In genomic region chr11:3853935-3854659, GRCh38 we compare ENCODE assay signal across 8 cellular contexts. TPM values are rescaled to one million over a fixed set of nuclear protein-coding genes. Genes with fewer than 3 reads are reported as not detected.
DNase-seq lines count a peak whose midpoint lies in the region; ATAC-seq and TF ChIP-seq lines count a peak whose summit lies in the region.

No MANE protein-coding gene starts in this region.

- CTCF ChIA-PET in CD4-positive, alpha-beta T cell (lab: Charles Lee) = interaction anchor here (0.6 to 8.5 kb wide), 47 partner anchors 13 to 241 kb away, joined by 3 to 216 read pairs (median 6); partner anchors contain the start of genes NUP98, PGAP2, RHOG and RRM1
- CTCF ChIA-PET in activated CD4-positive, alpha-beta T cell treated with anti-CD3 and anti-CD28 coated beads, Interleukin-2, amount 10 ng/mL, durations not matched to agents 7 days and 5 days (lab: Charles Lee) = interaction anchor here (0.7 to 16.6 kb wide), 63 partner anchors 10 to 252 kb away, joined by 3 to 355 read pairs (median 6); partner anchors contain the start of genes NUP98 and RHOG

- H3K36me3 ChIP-seq in psoas muscle (ENCODE audit: insufficient read depth in 1 of 2, low read depth in 1 of 2) = no peaks in the 10 kb centered on the region

- H3K27me3 Mint-ChIP-seq in CD4-positive, alpha-beta T cell = no peaks in the 10 kb centered on the region
- no peaks in the 10 kb centered on the region for H3K27me3 Mint-ChIP-seq in activated CD4-positive, alpha-beta T cell treated with anti-CD3 and anti-CD28 coated beads, Interleukin-2, amount 10 ng/mL, durations not matched to agents 7 days and 5 days

- H3K4me3 Mint-ChIP-seq in CD4-positive, alpha-beta T cell = peak overlapping the region; percentile 89
- peak overlapping the region; percentile 86 for H3K4me3 Mint-ChIP-seq in activated CD4-positive, alpha-beta T cell treated with anti-CD3 and anti-CD28 coated beads, Interleukin-2, amount 10 ng/mL, durations not matched to agents 7 days and 5 days

- TF ChIP-seq CTCF in CD4-positive, alpha-beta T cell (IDR thresholded peaks at IDR 0.05) = no peak
- no peak for TF ChIP-seq CTCF in psoas muscle (IDR thresholded peaks at IDR 0.05)

- H3K36me3 Mint-ChIP-seq in CD4-positive, alpha-beta T cell (ENCODE audit: low read depth) = peaks cover 20% of the 10 kb centered on the region
- peaks cover 20% of the 10 kb centered on the region for H3K36me3 Mint-ChIP-seq in activated CD4-positive, alpha-beta T cell treated with anti-CD3 and anti-CD28 coated beads, Interleukin-2, amount 10 ng/mL, durations not matched to agents 7 days and 5 days (ENCODE audit: low read depth)

- intact Hi-C loops in CD4-positive, alpha-beta T cell (cut with DNase I, micrococcal nuclease) = loop anchor here (1.0 to 5.0 kb wide), 4 partner anchors 13 to 236 kb away; no protein-coding TSS in a partner anchor
- intact Hi-C loops in psoas muscle (cut with DNase I) = loop anchor here in 1 of 2 donors (2.0 kb wide), 1 partner anchor 219 kb away; no protein-coding TSS in a partner anchor

- no peaks in the 10 kb centered on the region for H3K9me3 Mint-ChIP-seq in CD4-positive, alpha-beta T cell
- no peaks in the 10 kb centered on the region for H3K9me3 Mint-ChIP-seq in activated CD4-positive, alpha-beta T cell treated with anti-CD3 and anti-CD28 coated beads, Interleukin-2, amount 10 ng/mL, durations not matched to agents 7 days and 5 days

- H3K4me1 Mint-ChIP-seq in CD4-positive, alpha-beta T cell (ENCODE audit: low read depth) = peaks cover 61% of the 10 kb centered on the region
- H3K4me1 Mint-ChIP-seq in activated CD4-positive, alpha-beta T cell treated with anti-CD3 and anti-CD28 coated beads, Interleukin-2, amount 10 ng/mL, durations not matched to agents 7 days and 5 days = peaks cover 50% of the 10 kb centered on the region

- POLR2A ChIA-PET in CD4-positive, alpha-beta T cell (lab: Charles Lee) = interaction anchor here (0.7 to 8.0 kb wide), 62 partner anchors 8 to 265 kb away, joined by 3 to 577 read pairs (median 7); partner anchors contain the start of genes NUP98, PGAP2, RHOG and RRM1
- POLR2A ChIA-PET in activated CD4-positive, alpha-beta T cell treated with anti-CD3 and anti-CD28 coated beads, Interleukin-2, amount 10 ng/mL, durations not matched to agents 7 days and 5 days (lab: Charles Lee) = interaction anchor here (0.6 to 1.8 kb wide), 8 partner anchors 10 to 212 kb away, joined by 3 to 5 read pairs (median 4); no protein-coding TSS in a partner anchor

- DNase-seq in CD4-positive, alpha-beta T cell = peak; percentile 60 to 82 (median 66)
- DNase-seq in KBM-7 (peak; percentile 85), epithelial cell of prostate (ENCODE audit: low read depth, low spot score) (no peak), psoas muscle (peak; percentile 51 to 89), NCI-H2196 (lab: John Stamatoyannopoulos, UW; ENCODE audit: unreplicated experiment) (no peak), kidney glomerular epithelial cell (lab: John Stamatoyannopoulos, UW) (no peak)
- DNase-seq in activated CD4-positive, alpha-beta T cell treated with anti-CD3 and anti-CD28 coated beads, Interleukin-2, amount 10 ng/mL, durations not matched to agents 7 days and 5 days = peak; percentile 84

- H3K9me3 ChIP-seq in CD4-positive, alpha-beta T cell (ENCODE audit: control insufficient read depth, low read length) = no peaks in the 10 kb centered on the region
- H3K9me3 ChIP-seq in psoas muscle = no peaks in the 10 kb centered on the region

- 28 to 56% (median 41%) methylated on average over 11 of the region's 11 CpGs for WGBS in psoas muscle, 3 donors

- H3K27ac Mint-ChIP-seq in CD4-positive, alpha-beta T cell = peak overlapping the region; percentile 99
- peak overlapping the region; percentile 99 for H3K27ac Mint-ChIP-seq in activated CD4-positive, alpha-beta T cell treated with anti-CD3 and anti-CD28 coated beads, Interleukin-2, amount 10 ng/mL, durations not matched to agents 7 days and 5 days

- peak overlapping the region; percentile 91 for H3K27ac ChIP-seq in CD4-positive, alpha-beta T cell (ENCODE audit: low read depth, low read length)
- peak overlapping the region; percentile 84 for H3K27ac ChIP-seq in epithelial cell of prostate
- peak overlapping the region; percentile 99 for H3K27ac ChIP-seq in psoas muscle

- peak overlapping the region; percentile 90 for H3K4me3 ChIP-seq in psoas muscle

- in situ Hi-C loops in KBM-7 (cut with MboI; ENCODE audit: low pct_unique_long_range_greater_than_20kb, low sequenced_read_pairs) = loop anchor here (10.0 kb wide), 1 partner anchor 211 kb away; no protein-coding TSS in a partner anchor

- peaks cover 40% of the 10 kb centered on the region for H3K4me1 ChIP-seq in psoas muscle

- H3K27me3 ChIP-seq in CD4-positive, alpha-beta T cell (ENCODE audit: control insufficient read depth, insufficient read depth, low read length) = no peaks in the 10 kb centered on the region
- H3K27me3 ChIP-seq in psoas muscle (ENCODE audit: insufficient read depth in 3 of 3, low read length in 2 of 3) = no peaks in the 10 kb centered on the region

- ATAC-seq in CD4-positive, alpha-beta T cell (ENCODE audit: poor library complexity) = peak; percentile 72
- ATAC-seq in GM21515 (IDR thresholded peaks at IDR 0.05; ENCODE audit: unreplicated experiment) (peak; percentile 34), psoas muscle (peak; percentile 46 to 75 (median 58))

RNA-seq across cellular contexts. Expression of gene STIM1, which starts 1.4 kb away (rescaled TPM):
- total RNA-seq in CD4-positive, alpha-beta T cell = 10 to 100 TPM; 89.0 to 94.9 TPM
- total RNA-seq in activated CD4-positive, alpha-beta T cell treated with anti-CD3 and anti-CD28 coated beads, Interleukin-2, amount 10 ng/mL, durations not matched to agents 7 days and 5 days = 100 to 1,000 TPM; 103 to 108 TPM
- total RNA-seq in psoas muscle = 100 to 1,000 TPM in 3 of 4 donors, 10 to 100 TPM in 1; 97.5 to 147 (median 112) TPM
- polyA plus RNA-seq in psoas muscle = 100 to 1,000 TPM in 1 of 3 donors, 10 to 100 TPM in 2; 52.1 to 133 (median 66.4) TPM

RNA-seq across cellular contexts. Expression of gene RHOG, which starts 13.3 kb away (rescaled TPM):
- total RNA-seq in CD4-positive, alpha-beta T cell = 100 to 1,000 TPM; 101 to 106 TPM
- total RNA-seq in activated CD4-positive, alpha-beta T cell treated with anti-CD3 and anti-CD28 coated beads, Interleukin-2, amount 10 ng/mL, durations not matched to agents 7 days and 5 days = 100 to 1,000 TPM; 158 to 172 TPM
- total RNA-seq in psoas muscle = 10 to 100 TPM; 22.4 to 40.9 (median 37.6) TPM
- polyA plus RNA-seq in psoas muscle = 10 to 100 TPM; 44.5 to 80.1 (median 51.3) TPM

RNA-seq across cellular contexts. Expression of gene PGAP2, which starts 45.7 kb away (rescaled TPM):
- total RNA-seq in CD4-positive, alpha-beta T cell = 10 to 100 TPM; 20.9 to 23.6 TPM
- 10 to 100 TPM; 30.0 to 30.9 TPM for total RNA-seq in activated CD4-positive, alpha-beta T cell treated with anti-CD3 and anti-CD28 coated beads, Interleukin-2, amount 10 ng/mL, durations not matched to agents 7 days and 5 days
- total RNA-seq in psoas muscle = 10 to 100 TPM in 1 of 4 donors, 1 to 10 TPM in 3; 4.5 to 14.5 (median 7.7) TPM
- polyA plus RNA-seq in psoas muscle = 10 to 100 TPM in 1 of 3 donors, 1 to 10 TPM in 2; 6.0 to 12.5 (median 6.0) TPM

RNA-seq across cellular contexts. Expression of gene NUP98, which starts 56.7 kb away (rescaled TPM):
- total RNA-seq in CD4-positive, alpha-beta T cell = 100 to 1,000 TPM; 161 to 186 TPM
- 100 to 1,000 TPM in 1 of 2 experiments, 10 to 100 TPM in 1; 94.7 to 116 TPM for total RNA-seq in activated CD4-positive, alpha-beta T cell treated with anti-CD3 and anti-CD28 coated beads, Interleukin-2, amount 10 ng/mL, durations not matched to agents 7 days and 5 days
- total RNA-seq in psoas muscle = 10 to 100 TPM; 45.3 to 85.1 (median 72.3) TPM
- polyA plus RNA-seq in psoas muscle = 10 to 100 TPM; 25.9 to 59.3 (median 37.0) TPM

Comparison
In these comparisons a context has a peak if more than half of its experiments do, and no peak if none do; other contexts are left out.
1. DNase-seq: peak in CD4-positive, alpha-beta T cell (10 of 10), KBM-7 (single experiment), activated CD4-positive, alpha-beta T cell treated with anti-CD3 and anti-CD28 coated beads, Interleukin-2, amount 10 ng/mL, durations not matched to agents 7 days and 5 days (single experiment) and psoas muscle (2 of 2); none in epithelial cell of prostate (single experiment), NCI-H2196 (single experiment) and kidney glomerular epithelial cell (single experiment).
2. Peak in every context shown above with its lines, with median percentiles within 50 percentile points of each other: ATAC-seq and H3K27ac ChIP-seq.